9 cellular contexts compared by ENCODE assay signal in genomic region chr14:67240168-67240932, GRCh38. TPM values are rescaled to one million over a fixed set of nuclear protein-coding genes. Genes with fewer than 3 reads are reported as not detected.
DNase-seq lines count a peak whose midpoint lies in the region; ATAC-seq and TF ChIP-seq lines count a peak whose summit lies in the region.
"Had no signal": no experiment of that assay in that cellular context is flagged by ENCODE, and none has a peak within 500 bp of the region (broad histone marks: within the 10 kb centered on the region; RNA-seq: fewer than 3 reads in every experiment).

No MANE protein-coding gene starts in this region.

- DNase-seq in COLO668 (lab: John Stamatoyannopoulos, UW; ENCODE audit: unreplicated experiment) (peak; percentile 61), lower lobe of right lung (peak; percentile 82)
- DNase-seq in effector CD8-positive, alpha-beta T cell (lab: John Stamatoyannopoulos, UW): peak; percentile 14
- DNase-seq in stimulated activated CD8-positive, alpha-beta memory T cell treated with anti-CD3 and anti-CD28 coated beads, Interleukin-4, amount 100 ng/mL, for 48 hours: peak; percentile 49

- H3K4me3 ChIP-seq in WI38 (ENCODE audit: low read depth, low read length) (peak overlapping the region; percentile 83), lower lobe of right lung (peak overlapping the region; percentile 88)

- intact Hi-C loops in lower lobe of right lung (cut with DNase I): no loop called here

- no peaks in the 10 kb centered on the region for H3K27me3 ChIP-seq in lower lobe of right lung (ENCODE audit: low read depth)

- H3K27ac ChIP-seq in KOPT-K1 (ENCODE audit: low read depth, low read length, poor library complexity, severe bottlenecking) (peak overlapping the region; percentile 29), lower lobe of right lung (peak overlapping the region; percentile 97)

- peaks cover 9% of the 10 kb centered on the region for H3K4me1 ChIP-seq in lower lobe of right lung

- ATAC-seq in GM21447 (IDR thresholded peaks at IDR 0.05; ENCODE audit: unreplicated experiment): peak; percentile 26
- ATAC-seq in lower lobe of right lung: peak; percentile 74 to 75
- no peak for ATAC-seq in GM19463 (IDR thresholded peaks at IDR 0.05; ENCODE audit: unreplicated experiment)

- TF ChIP-seq CTCF in WI38 (IDR thresholded peaks at IDR 0.05; ENCODE audit: low read depth, low read length) (no peak), lower lobe of right lung (IDR thresholded peaks at IDR 0.05) (no peak)

- no peaks in the 10 kb centered on the region for H3K9me3 ChIP-seq in KOPT-K1 (ENCODE audit: insufficient read depth, low read length, poor library complexity, severe bottlenecking)
- H3K9me3 ChIP-seq in lower lobe of right lung: no peaks in the 10 kb centered on the region

- H3K36me3 ChIP-seq in KOPT-K1 (ENCODE audit: insufficient read depth, low read length) (no peaks in the 10 kb centered on the region), lower lobe of right lung (no peaks in the 10 kb centered on the region)

RNA-seq across cellular contexts. Expression of gene PALS1, which starts 0.9 kb away (rescaled TPM):
- 29.1 TPM for total RNA-seq in lower lobe of right lung

RNA-seq across cellular contexts. Expression of gene GARIN2, which starts 51.1 kb away (rescaled TPM):
- 0.32 TPM for total RNA-seq in lower lobe of right lung
- total RNA-seq: activated CD8-positive, alpha-beta memory T cell treated with anti-CD3 and anti-CD28 coated beads for 36 hours had no signal

Comparison
In these comparisons a context has a peak if more than half of its experiments do, and no peak if none do; other contexts are left out.
1. DNase-seq: peak in every context shown above with its lines; median percentile 82 in lower lobe of right lung; 61 in COLO668; 49 in stimulated activated CD8-positive, alpha-beta memory T cell treated with anti-CD3 and anti-CD28 coated beads, Interleukin-4, amount 100 ng/mL, for 48 hours; 14 in effector CD8-positive, alpha-beta T cell.